Comparison of ENCODE assay signal across 28 cellular contexts in genomic region chr2:204472375-204472774, GRCh38.
"Had no signal": no experiment of that assay in that cellular context is flagged by ENCODE, and none has a peak within 500 bp of the region (broad histone marks: within the 10 kb centered on the region; RNA-seq: fewer than 3 reads in every experiment).

No MANE protein-coding gene starts in this region.

- H3K36me3 Mint-ChIP-seq: activated naive CD4-positive, alpha-beta T cell treated with anti-CD3 and anti-CD28 coated beads, Interleukin-2, amount 10 ng/mL, durations not matched to agents 7 days and 5 days; naive thymus-derived CD4-positive, alpha-beta T cell; stimulated activated memory B cell treated with anti-CD40 and anti-IgM and Interleukin-4, amounts not matched to agents 10 μg/mL and 1 μg/mL and 100 μg/mL, for 72 hours; T-cell; WTC11 had no signal

- DNase-seq: activated CD4-positive, alpha-beta T cell treated with anti-CD3 and anti-CD28 coated beads, Interleukin-2, amount 50 U/mL, for 48 hours; activated CD8-positive, alpha-beta memory T cell treated with anti-CD3 and anti-CD28 coated beads, Interleukin-2, amount 50 U/mL, for 48 hours; activated effector memory CD4-positive, alpha-beta T cell treated with anti-CD3 and anti-CD28 coated beads, Interleukin-2, amount 50 U/mL, for 16 hours; activated naive CD4-positive, alpha-beta T cell treated with anti-CD3 and anti-CD28 coated beads, Interleukin-2, amount 10 ng/mL, durations not matched to agents 7 days and 5 days; activated T-cell treated with anti-CD3 and anti-CD28 coated beads, Interleukin-2, amount 50 U/mL, for 48 hours; cerebellar nuclear complex; endodermal cell; glutamatergic neuron; hippocampal formation; left ventricle myocardium inferior; naive thymus-derived CD4-positive, alpha-beta T cell; occipital lobe; stimulated activated CD4-positive, alpha-beta T cell treated with anti-CD3 and anti-CD28 coated beads, Interleukin-15, amount 100 ng/mL, for 24 hours; stomach; T-cell; T1000 had no signal

- ATAC-seq: naive thymus-derived CD4-positive, alpha-beta T cell; sciatic nerve; stimulated activated memory B cell treated with anti-CD40 and anti-IgM and Interleukin-4, amounts not matched to agents 10 μg/mL and 1 μg/mL and 100 μg/mL, for 72 hours; T-cell; WTC11 had no signal

- H3K27ac ChIP-seq: ascending aorta, breast epithelium, coronary artery, epithelial cell of prostate, left ventricle myocardium inferior, stomach, suprapubic skin, tibial nerve had no signal

- H3K4me1 ChIP-seq: breast epithelium, left ventricle myocardium inferior had no signal

- H3K9me3 Mint-ChIP-seq: activated naive CD4-positive, alpha-beta T cell treated with anti-CD3 and anti-CD28 coated beads, Interleukin-2, amount 10 ng/mL, durations not matched to agents 7 days and 5 days; endodermal cell; naive thymus-derived CD4-positive, alpha-beta T cell; neural crest cell; stimulated activated memory B cell treated with anti-CD40 and anti-IgM and Interleukin-4, amounts not matched to agents 10 μg/mL and 1 μg/mL and 100 μg/mL, for 72 hours; T-cell; WTC11 had no signal

- H3K4me1 Mint-ChIP-seq: activated naive CD4-positive, alpha-beta T cell treated with anti-CD3 and anti-CD28 coated beads, Interleukin-2, amount 10 ng/mL, durations not matched to agents 7 days and 5 days; endodermal cell; naive thymus-derived CD4-positive, alpha-beta T cell; stimulated activated memory B cell treated with anti-CD40 and anti-IgM and Interleukin-4, amounts not matched to agents 10 μg/mL and 1 μg/mL and 100 μg/mL, for 72 hours; T-cell; WTC11 had no signal

- H3K4me3 Mint-ChIP-seq: activated naive CD4-positive, alpha-beta T cell treated with anti-CD3 and anti-CD28 coated beads, Interleukin-2, amount 10 ng/mL, durations not matched to agents 7 days and 5 days; endodermal cell; naive thymus-derived CD4-positive, alpha-beta T cell; neural crest cell; stimulated activated memory B cell treated with anti-CD40 and anti-IgM and Interleukin-4, amounts not matched to agents 10 μg/mL and 1 μg/mL and 100 μg/mL, for 72 hours; T-cell; WTC11 had no signal

- H3K9me3 ChIP-seq: ascending aorta, breast epithelium, left ventricle myocardium inferior, stomach, suprapubic skin, tibial nerve had no signal

- H3K4me2 ChIP-seq: smooth muscle cell had no signal

- H3K4me3 ChIP-seq: ascending aorta, breast epithelium, coronary artery, left ventricle myocardium inferior, smooth muscle cell, stomach, suprapubic skin, tibial nerve had no signal

- H3K27ac Mint-ChIP-seq: activated naive CD4-positive, alpha-beta T cell treated with anti-CD3 and anti-CD28 coated beads, Interleukin-2, amount 10 ng/mL, durations not matched to agents 7 days and 5 days; endodermal cell; naive thymus-derived CD4-positive, alpha-beta T cell; stimulated activated memory B cell treated with anti-CD40 and anti-IgM and Interleukin-4, amounts not matched to agents 10 μg/mL and 1 μg/mL and 100 μg/mL, for 72 hours; T-cell; WTC11 had no signal

- H3K27me3 Mint-ChIP-seq: stimulated activated memory B cell treated with anti-CD40 and anti-IgM and Interleukin-4, amounts not matched to agents 10 μg/mL and 1 μg/mL and 100 μg/mL, for 72 hours had no signal

- FAIRE-seq: frontal cortex had no signal

- H3K27me3 ChIP-seq: ascending aorta, breast epithelium, stomach, suprapubic skin, tibial nerve had no signal

- H3K36me3 ChIP-seq: ascending aorta, breast epithelium, left ventricle myocardium inferior, stomach, suprapubic skin, tibial nerve had no signal
